Comparison of ENCODE assay signal across 1 cellular context in the genomic region with DNA sequence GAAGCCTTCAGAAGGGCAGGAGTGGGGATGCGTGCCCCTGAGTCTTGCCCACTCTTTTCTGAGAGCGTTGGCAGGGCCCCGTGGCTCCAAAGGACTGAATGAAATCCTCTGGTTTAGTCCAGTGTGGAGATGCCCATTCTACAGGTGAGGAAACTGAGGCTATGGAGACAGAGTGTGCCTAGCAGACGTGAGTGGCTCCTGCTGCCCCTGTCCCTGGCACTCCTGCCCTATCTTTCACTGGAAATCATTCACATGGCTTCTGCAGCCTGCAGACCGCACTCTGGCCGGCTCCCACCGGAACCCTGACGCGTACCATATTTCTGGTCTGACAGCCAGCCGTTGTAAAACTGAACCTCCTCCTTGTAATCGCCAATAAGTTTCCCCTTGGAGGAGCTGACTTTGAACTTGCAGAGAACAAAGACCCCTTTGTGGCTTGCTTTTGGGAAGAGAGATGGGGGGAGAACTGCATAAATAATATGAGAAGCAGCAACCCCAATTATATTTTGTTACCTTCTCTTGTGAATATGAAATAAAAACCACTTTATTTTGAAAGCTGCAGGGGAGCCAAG.
TF ChIP-seq lines count a peak whose summit lies in the region.

No MANE protein-coding gene starts in this region.

TF ChIP-seq in HepG2, 621 proteins besides CTCF, POLR2A, EP300 and RAD21 (continued from another document):
- TF ChIP-seq, protein P1, sequence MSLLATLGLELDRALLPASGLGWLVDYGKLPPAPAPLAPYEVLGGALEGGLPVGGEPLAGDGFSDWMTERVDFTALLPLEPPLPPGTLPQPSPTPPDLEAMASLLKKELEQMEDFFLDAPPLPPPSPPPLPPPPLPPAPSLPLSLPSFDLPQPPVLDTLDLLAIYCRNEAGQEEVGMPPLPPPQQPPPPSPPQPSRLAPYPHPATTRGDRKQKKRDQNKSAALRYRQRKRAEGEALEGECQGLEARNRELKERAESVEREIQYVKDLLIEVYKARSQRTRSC (CRISPR knock-in tag; IDR thresholded peaks at IDR 0.05; ENCODE audit: low read depth), result no peak
- TF ChIP-seq ZNF329 (CRISPR knock-in tag; IDR thresholded peaks at IDR 0.05; ENCODE audit: low read depth), result no peak
- TF ChIP-seq ZNF20 (CRISPR knock-in tag; IDR thresholded peaks at IDR 0.05), result no peak
- TF ChIP-seq HOXA9 (CRISPR knock-in tag; IDR thresholded peaks at IDR 0.05; ENCODE audit: borderline replicate concordance), result no peak
